ENCODE assay signal across 9 cellular contexts in the genomic region with DNA sequence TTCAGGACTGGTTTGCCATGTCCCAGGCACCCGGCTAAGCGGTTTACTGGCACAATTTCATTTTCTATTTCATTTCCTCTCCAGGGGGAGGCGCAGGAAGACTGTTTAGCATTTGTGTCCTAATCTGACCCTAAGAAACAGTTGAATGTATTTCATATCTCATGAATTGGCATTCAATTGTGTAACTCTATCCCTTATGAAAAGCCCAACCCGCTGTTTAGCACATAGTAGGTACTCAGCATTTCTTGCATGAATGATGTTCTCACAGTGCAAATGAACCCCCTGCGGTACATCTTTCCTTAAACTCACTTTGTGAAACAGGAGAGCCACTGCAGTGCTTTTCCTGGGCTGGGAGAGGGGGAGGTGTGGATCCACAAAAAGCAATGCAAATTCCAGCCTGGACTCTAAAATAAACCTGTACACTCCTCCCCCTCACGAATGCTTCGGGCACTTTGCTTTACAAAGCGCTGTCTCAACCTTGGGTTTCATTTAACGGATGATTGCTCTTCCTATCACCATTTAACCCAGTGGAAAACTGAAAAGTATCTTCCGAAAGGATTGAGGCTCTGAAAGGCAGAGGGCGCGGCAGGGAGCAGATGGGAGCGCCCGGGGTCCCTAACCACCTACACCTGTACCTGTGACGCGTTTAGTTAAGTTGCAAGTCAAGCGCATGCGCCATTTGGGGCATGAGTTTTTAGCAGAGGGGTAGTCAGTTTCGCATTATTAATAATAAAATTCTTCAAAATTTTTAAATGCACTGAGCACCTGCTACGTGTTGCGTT. TPM values are rescaled to one million over a fixed set of nuclear protein-coding genes. Genes with fewer than 3 reads are reported as not detected.
DNase-seq lines count a peak whose midpoint lies in the region; ATAC-seq and TF ChIP-seq lines count a peak whose summit lies in the region.
"Had no signal": no experiment of that assay in that cellular context is flagged by ENCODE, and none has a peak within 500 bp of the region (broad histone marks: within the 10 kb centered on the region; RNA-seq: fewer than 3 reads in every experiment).

No MANE protein-coding gene starts in this region.

- peaks cover 66% of the 10 kb centered on the region for H3K4me1 Mint-ChIP-seq in activated B cell treated with CpG ODN at 0.5 μM for 24 hours

- H3K27me3 ChIP-seq in H7 (ENCODE audit: control insufficient read depth, insufficient read depth, low read length) (no peaks in the 10 kb centered on the region), stomach smooth muscle (ENCODE audit: control insufficient read depth in 1 of 2, insufficient read depth in 2 of 2, low read length in 2 of 2) (no peaks in the 10 kb centered on the region)
- no peaks in the 10 kb centered on the region for H3K27me3 ChIP-seq in effector memory CD4-positive, alpha-beta T cell (replicated peaks; ENCODE audit: control insufficient read depth, insufficient read depth, low read length, poor library complexity, severe bottlenecking)

- peak overlapping the region; percentile 24 for H3K27ac ChIP-seq in effector memory CD4-positive, alpha-beta T cell (ENCODE audit: insufficient read depth, low read length, poor library complexity, severe bottlenecking)
- H3K27ac ChIP-seq in stomach smooth muscle (ENCODE audit: low read length) = peak overlapping the region; percentile 94

- H3K9me3 Mint-ChIP-seq in activated B cell treated with CpG ODN at 0.5 μM for 24 hours = no peaks in the 10 kb centered on the region

- H3K27me3 Mint-ChIP-seq in activated B cell treated with CpG ODN at 0.5 μM for 24 hours = no peaks in the 10 kb centered on the region

- TF ChIP-seq CTCF in activated B cell treated with CpG ODN at 0.5 μM for 24 hours (IDR thresholded peaks at IDR 0.05) = no peak

- CTCF ChIA-PET in activated B cell treated with CpG ODN at 0.5 μM for 24 hours (lab: Charles Lee) = interaction anchor here (0.9 to 1.9 kb wide), 7 partner anchors 24 to 261 kb away, joined by 3 to 31 read pairs (median 5); partner anchors contain the start of genes MRPL54 and YJU2

- peaks cover 29% of the 10 kb centered on the region for H3K4me1 ChIP-seq in effector memory CD4-positive, alpha-beta T cell (ENCODE audit: control insufficient read depth, insufficient read depth, low read length, poor library complexity, severe bottlenecking)
- H3K4me1 ChIP-seq in stomach smooth muscle (ENCODE audit: control insufficient read depth, insufficient read depth, low read length) = peaks cover 45% of the 10 kb centered on the region

- peak overlapping the region; percentile 29 for H3K4me3 ChIP-seq in H7 (ENCODE audit: insufficient read depth, low read depth, low read length)
- peak overlapping the region; percentile 99 for H3K4me3 ChIP-seq in effector memory CD4-positive, alpha-beta T cell (ENCODE audit: insufficient read depth, low read depth, low read length, poor library complexity, severe bottlenecking)
- peak overlapping the region; percentile 83 to 95 for H3K4me3 ChIP-seq in stomach smooth muscle (ENCODE audit: low read length in 2 of 2)

- peak; percentile 88 for DNase-seq in Ammon's horn (ENCODE audit: low spot score)
- DNase-seq in H7 = peak; percentile 84
- peak; percentile 94 for DNase-seq in NCI-H345 (lab: John Stamatoyannopoulos, UW)
- DNase-seq in activated B cell treated with CpG ODN at 0.5 μM for 24 hours = no peak
- peak in 1 of 3 donors; percentile 53 for DNase-seq in effector memory CD4-positive, alpha-beta T cell
- peak; percentile 92 for DNase-seq in medulla oblongata (ENCODE audit: extremely low spot score)
- no peak for DNase-seq in T-helper 9 cell

- POLR2A ChIA-PET in activated B cell treated with CpG ODN at 0.5 μM for 24 hours (lab: Charles Lee) = interaction anchor here (0.6 to 3.5 kb wide), 11 partner anchors 11 to 1085 kb away, joined by 3 to 63 read pairs (median 10); partner anchors contain the start of genes APBA3, DAPK3 and PIAS4

- H3K36me3 ChIP-seq in H7 (replicated peaks; ENCODE audit: control insufficient read depth, insufficient read depth, low read length) (peaks cover 30% of the 10 kb centered on the region), stomach smooth muscle (ENCODE audit: control insufficient read depth in 2 of 2, insufficient read depth in 2 of 2, low read length in 2 of 2) (peaks cover 23 to 28% of the 10 kb centered on the region in 2 donors)
- H3K36me3 ChIP-seq in effector memory CD4-positive, alpha-beta T cell (ENCODE audit: control insufficient read depth, insufficient read depth, low read length) = peaks cover 28% of the 10 kb centered on the region

- peaks cover 39% of the 10 kb centered on the region for H3K36me3 Mint-ChIP-seq in activated B cell treated with CpG ODN at 0.5 μM for 24 hours (ENCODE audit: low read depth)

- no peaks in the 10 kb centered on the region for H3K9me3 ChIP-seq in effector memory CD4-positive, alpha-beta T cell (ENCODE audit: control insufficient read depth, low read length)
- H3K9me3 ChIP-seq in stomach smooth muscle (ENCODE audit: control insufficient read depth in 2 of 2, low read length in 2 of 2) = no peaks in the 10 kb centered on the region

- ATAC-seq in activated B cell treated with CpG ODN at 0.5 μM for 24 hours (ENCODE audit: low read depth) = peak; percentile 23

- intact Hi-C loops in activated B cell treated with CpG ODN at 0.5 μM for 24 hours (cut with micrococcal nuclease) = loop anchor here (1.0 to 10.0 kb wide), 10 partner anchors 21 to 418 kb away; partner anchors contain the start of genes ANKRD24, CHAF1A, MAP2K2 and PIAS4

- H3K4me3 Mint-ChIP-seq in activated B cell treated with CpG ODN at 0.5 μM for 24 hours = peak overlapping the region; percentile 96

- peak overlapping the region; percentile 91 for H3K27ac Mint-ChIP-seq in activated B cell treated with CpG ODN at 0.5 μM for 24 hours

- peak overlapping the region in 1 of 2 donors; percentile 60 for H3K9ac ChIP-seq in stomach smooth muscle (ENCODE audit: low read length in 2 of 2)

RNA-seq across cellular contexts. Expression of gene EEF2, which starts 1.2 kb away (rescaled TPM):
- 2,968 and 3,290 TPM in 2 replicates for total RNA-seq in H7 (2014; rRNA removed; shearing (Covaris generic))
- 2,958 and 3,229 TPM in 2 replicates for total RNA-seq in activated B cell treated with CpG ODN at 0.5 μM for 24 hours

RNA-seq across cellular contexts. Expression of gene DAPK3, which starts 15.6 kb away (rescaled TPM):
- 124 and 131 TPM in 2 replicates for total RNA-seq in H7 (2014; rRNA removed; shearing (Covaris generic))
- total RNA-seq in activated B cell treated with CpG ODN at 0.5 μM for 24 hours = 37.5 and 42.2 TPM in 2 replicates

RNA-seq across cellular contexts. Expression of gene PIAS4, which starts 21.1 kb away (rescaled TPM):
- 47.9 and 54.4 TPM in 2 replicates for total RNA-seq in H7 (2014; rRNA removed; shearing (Covaris generic))
- 36.4 and 37.2 TPM in 2 replicates for total RNA-seq in activated B cell treated with CpG ODN at 0.5 μM for 24 hours

RNA-seq across cellular contexts. Expression of gene NMRK2, which starts 53.6 kb away (rescaled TPM):
- total RNA-seq in H7 (2014; rRNA removed; shearing (Covaris generic)) = 59.4 and 60.1 TPM in 2 replicates
- not detected in 2 replicates for total RNA-seq in activated B cell treated with CpG ODN at 0.5 μM for 24 hours
- total RNA-seq: subcutaneous adipose tissue had no signal

Comparison
In these comparisons a context has a peak if more than half of its experiments do, and no peak if none do; other contexts are left out.
1. DNase-seq: peak in Ammon's horn (single experiment), H7 (single experiment), NCI-H345 (single experiment) and medulla oblongata (single experiment); none in activated B cell treated with CpG ODN at 0.5 μM for 24 hours (single experiment) and T-helper 9 cell (single experiment).
2. H3K4me3 ChIP-seq: peak in every context shown above with its lines; median percentile 99 in effector memory CD4-positive, alpha-beta T cell; 89 in stomach smooth muscle; 29 in H7.